In the genomic region with DNA sequence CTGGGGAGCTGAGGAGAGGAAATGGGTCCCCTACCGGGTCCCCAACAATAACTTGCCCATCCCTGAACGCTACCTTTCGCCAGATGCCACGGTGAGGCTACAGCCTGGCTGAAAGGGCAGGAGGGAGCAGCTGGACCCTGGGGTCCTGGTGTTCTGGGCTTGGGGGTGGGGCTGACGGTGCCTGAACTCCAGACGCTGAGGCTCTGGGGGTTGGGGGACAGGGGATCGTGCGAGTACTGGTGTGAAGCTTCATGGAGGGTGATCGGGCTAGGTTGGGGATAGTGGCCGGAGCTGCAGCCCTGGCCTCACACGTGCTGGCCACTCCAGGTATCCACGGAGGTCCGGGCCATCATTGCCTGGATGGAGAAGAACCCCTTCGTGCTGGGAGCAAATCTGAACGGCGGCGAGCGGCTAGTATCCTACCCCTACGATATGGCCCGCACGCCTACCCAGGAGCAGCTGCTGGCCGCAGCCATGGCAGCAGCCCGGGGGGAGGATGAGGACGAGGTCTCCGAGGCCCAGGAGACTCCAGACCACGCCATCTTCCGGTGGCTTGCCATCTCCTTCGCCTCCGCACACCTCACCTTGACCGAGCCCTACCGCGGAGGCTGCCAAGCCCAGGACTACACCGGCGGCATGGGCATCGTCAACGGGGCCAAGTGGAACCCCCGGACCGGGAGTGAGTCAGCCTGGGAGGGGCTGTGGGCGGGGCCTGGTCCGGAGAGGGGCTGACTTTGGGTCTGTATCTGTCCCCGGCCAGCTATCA, we compare ENCODE assay signal across 17 cellular contexts. TPM values are rescaled to one million over a fixed set of nuclear protein-coding genes. Genes with fewer than 3 reads are reported as not detected.
DNase-seq lines count a peak whose midpoint lies in the region; ATAC-seq and TF ChIP-seq lines count a peak whose summit lies in the region.
"Had no signal": no experiment of that assay in that cellular context is flagged by ENCODE, and none has a peak within 500 bp of the region (broad histone marks: within the 10 kb centered on the region; RNA-seq: fewer than 3 reads in every experiment).

No MANE protein-coding gene starts in this region.

- H3K36me3 Mint-ChIP-seq in activated T-helper 1 cell treated with anti-CD3 and anti-CD28 coated beads, Interleukin-12 subunit alpha, Interleukin-12 subunit beta, Interleukin-2, Interleukin-4 antibody, amounts not matched to agents 30 ng/mL and 10 ng/mL and 1 ng/mL, durations not matched to agents 14 hours and 24 hours and 36 hours (ENCODE audit: low read depth), result peaks cover 5% of the 10 kb centered on the region

- peak; percentile 66 for DNase-seq in COLO668 (lab: John Stamatoyannopoulos, UW; ENCODE audit: unreplicated experiment)
- DNase-seq in DMS53 treated with DMSO at 0.1 percent for 48 hours (lab: John Stamatoyannopoulos, UW; ENCODE audit: unreplicated experiment), result peak; percentile 63
- peak; percentile 21 for DNase-seq in NCI-H526 treated with DMSO at 0.1 percent for 48 hours (lab: John Stamatoyannopoulos, UW)
- DNase-seq in left colon, result no peak
- DNase-seq in NCI-H1417 treated with DMSO at 0.1 percent for 48 hours (lab: John Stamatoyannopoulos, UW), result no peak
- DNase-seq in upper lobe of right lung, result no peak
- no peak for DNase-seq in activated T-helper 1 cell treated with anti-CD3 and anti-CD28 coated beads, Interleukin-12 subunit alpha, Interleukin-12 subunit beta, Interleukin-2, Interleukin-4 antibody, amounts not matched to agents 30 ng/mL and 10 ng/mL and 1 ng/mL, durations not matched to agents 14 hours and 24 hours and 36 hours (ENCODE audit: low spot score)
- DNase-seq: activated CD4-positive, alpha-beta T cell treated with anti-CD3 and anti-CD28 coated beads, Interleukin-2, amount 50 U/mL, for 48 hours; NCI-H1048; NCI-H524 treated with DMSO at 0.1 percent for 48 hours; T1000 had no signal

- H3K4me3 ChIP-seq in upper lobe of right lung, result no peak overlapping the region
- H3K4me3 ChIP-seq: BLaER1 treated with 17β-estradiol and CSF1 and Interleukin-3, amounts not matched to agents 10 nM and 100 nM had no signal

- intact Hi-C loops in left colon (cut with DNase I, micrococcal nuclease), result no loop called here
- intact Hi-C loops in upper lobe of right lung (cut with DNase I), result no loop called here
- intact Hi-C loops in activated T-helper 1 cell treated with anti-CD3 and anti-CD28 coated beads, Interleukin-12 subunit alpha, Interleukin-12 subunit beta, Interleukin-2, Interleukin-4 antibody, amounts not matched to agents 30 ng/mL and 10 ng/mL and 1 ng/mL, durations not matched to agents 14 hours and 24 hours and 36 hours (cut with micrococcal nuclease), result no loop called here

- H3K27me3 Mint-ChIP-seq in activated T-helper 1 cell treated with anti-CD3 and anti-CD28 coated beads, Interleukin-12 subunit alpha, Interleukin-12 subunit beta, Interleukin-2, Interleukin-4 antibody, amounts not matched to agents 30 ng/mL and 10 ng/mL and 1 ng/mL, durations not matched to agents 14 hours and 24 hours and 36 hours (ENCODE audit: insufficient read depth), result no peaks in the 10 kb centered on the region
- H3K27me3 Mint-ChIP-seq: dendritic cell treated with granulocyte-macrophage colony-stimulating factor and Interleukin-4, amounts not matched to agents 40 ng/mL and 50 ng/mL, for 4 days; progenitor cell of endocrine pancreas had no signal

- no peaks in the 10 kb centered on the region for H3K9me3 Mint-ChIP-seq in activated T-helper 1 cell treated with anti-CD3 and anti-CD28 coated beads, Interleukin-12 subunit alpha, Interleukin-12 subunit beta, Interleukin-2, Interleukin-4 antibody, amounts not matched to agents 30 ng/mL and 10 ng/mL and 1 ng/mL, durations not matched to agents 14 hours and 24 hours and 36 hours
- H3K9me3 Mint-ChIP-seq: dendritic cell treated with granulocyte-macrophage colony-stimulating factor and Interleukin-4, amounts not matched to agents 40 ng/mL and 50 ng/mL, for 4 days had no signal

- peaks cover 45% of the 10 kb centered on the region for H3K36me3 ChIP-seq in upper lobe of right lung

- H3K27ac Mint-ChIP-seq in activated T-helper 1 cell treated with anti-CD3 and anti-CD28 coated beads, Interleukin-12 subunit alpha, Interleukin-12 subunit beta, Interleukin-2, Interleukin-4 antibody, amounts not matched to agents 30 ng/mL and 10 ng/mL and 1 ng/mL, durations not matched to agents 14 hours and 24 hours and 36 hours, result no peak overlapping the region
- H3K27ac Mint-ChIP-seq: dendritic cell treated with granulocyte-macrophage colony-stimulating factor and Interleukin-4, amounts not matched to agents 40 ng/mL and 50 ng/mL, for 4 days; progenitor cell of endocrine pancreas had no signal

- H3K9me3 ChIP-seq in upper lobe of right lung, result no peaks in the 10 kb centered on the region
- H3K9me3 ChIP-seq: BLaER1 treated with 17β-estradiol and CSF1 and Interleukin-3, amounts not matched to agents 10 nM and 100 nM had no signal

- H3K27ac ChIP-seq in upper lobe of right lung, result no peak overlapping the region

- no peaks in the 10 kb centered on the region for H3K4me1 Mint-ChIP-seq in activated T-helper 1 cell treated with anti-CD3 and anti-CD28 coated beads, Interleukin-12 subunit alpha, Interleukin-12 subunit beta, Interleukin-2, Interleukin-4 antibody, amounts not matched to agents 30 ng/mL and 10 ng/mL and 1 ng/mL, durations not matched to agents 14 hours and 24 hours and 36 hours (ENCODE audit: low read depth)

- TF ChIP-seq CTCF in upper lobe of right lung (IDR thresholded peaks at IDR 0.05), result no peak

- H3K4me3 Mint-ChIP-seq in activated T-helper 1 cell treated with anti-CD3 and anti-CD28 coated beads, Interleukin-12 subunit alpha, Interleukin-12 subunit beta, Interleukin-2, Interleukin-4 antibody, amounts not matched to agents 30 ng/mL and 10 ng/mL and 1 ng/mL, durations not matched to agents 14 hours and 24 hours and 36 hours, result no peak overlapping the region
- H3K4me3 Mint-ChIP-seq: dendritic cell treated with granulocyte-macrophage colony-stimulating factor and Interleukin-4, amounts not matched to agents 40 ng/mL and 50 ng/mL, for 4 days had no signal

- no peaks in the 10 kb centered on the region for H3K27me3 ChIP-seq in upper lobe of right lung
- H3K27me3 ChIP-seq: BLaER1 treated with 17β-estradiol and CSF1 and Interleukin-3, amounts not matched to agents 10 nM and 100 nM had no signal

- peak; percentile 53 for ATAC-seq in left colon
- ATAC-seq in upper lobe of right lung, result no peak
- ATAC-seq in HG02678 (IDR thresholded peaks at IDR 0.05; ENCODE audit: unreplicated experiment), result no peak

- no peaks in the 10 kb centered on the region for H3K4me1 ChIP-seq in upper lobe of right lung

RNA-seq across cellular contexts. Expression of gene AEBP1, which starts 8.3 kb away (rescaled TPM):
- total RNA-seq in left colon, result 10 to 100 TPM; 20.1 to 59.6 TPM
- 272 TPM for total RNA-seq in upper lobe of right lung
- total RNA-seq in activated T-helper 1 cell treated with anti-CD3 and anti-CD28 coated beads, Interleukin-12 subunit alpha, Interleukin-12 subunit beta, Interleukin-2, Interleukin-4 antibody, amounts not matched to agents 30 ng/mL and 10 ng/mL and 1 ng/mL, durations not matched to agents 14 hours and 24 hours and 36 hours, result 17.0 and 17.2 TPM in 2 replicates

RNA-seq across cellular contexts. Expression of gene POLD2, which starts 10.9 kb away (rescaled TPM):
- total RNA-seq in left colon (10 to 100 TPM; 40.5 to 57.0 TPM), upper lobe of right lung (60.2 TPM)
- 234 and 250 TPM in 2 replicates for total RNA-seq in activated T-helper 1 cell treated with anti-CD3 and anti-CD28 coated beads, Interleukin-12 subunit alpha, Interleukin-12 subunit beta, Interleukin-2, Interleukin-4 antibody, amounts not matched to agents 30 ng/mL and 10 ng/mL and 1 ng/mL, durations not matched to agents 14 hours and 24 hours and 36 hours

RNA-seq across cellular contexts. Expression of gene MYL7, which starts 28.7 kb away (rescaled TPM):
- not detected for total RNA-seq in left colon
- 3.1 TPM for total RNA-seq in upper lobe of right lung
- total RNA-seq in activated T-helper 1 cell treated with anti-CD3 and anti-CD28 coated beads, Interleukin-12 subunit alpha, Interleukin-12 subunit beta, Interleukin-2, Interleukin-4 antibody, amounts not matched to agents 30 ng/mL and 10 ng/mL and 1 ng/mL, durations not matched to agents 14 hours and 24 hours and 36 hours, result not detected in 2 replicates
- total RNA-seq: aorta, myocyte had no signal

RNA-seq across cellular contexts. Expression of gene POLM, which starts 30.1 kb away (rescaled TPM):
- total RNA-seq in left colon (10 to 100 TPM; 20.7 to 22.8 TPM), upper lobe of right lung (26.8 TPM)
- total RNA-seq in activated T-helper 1 cell treated with anti-CD3 and anti-CD28 coated beads, Interleukin-12 subunit alpha, Interleukin-12 subunit beta, Interleukin-2, Interleukin-4 antibody, amounts not matched to agents 30 ng/mL and 10 ng/mL and 1 ng/mL, durations not matched to agents 14 hours and 24 hours and 36 hours, result 36.9 and 41.7 TPM in 2 replicates

RNA-seq across cellular contexts. Expression of gene PGAM2, which starts 47.0 kb away (rescaled TPM):
- under 1 TPM; 0.58 to 0.64 TPM for total RNA-seq in left colon
- 1.1 TPM for total RNA-seq in upper lobe of right lung
- 0.42 and 0.78 TPM in 2 replicates for total RNA-seq in activated T-helper 1 cell treated with anti-CD3 and anti-CD28 coated beads, Interleukin-12 subunit alpha, Interleukin-12 subunit beta, Interleukin-2, Interleukin-4 antibody, amounts not matched to agents 30 ng/mL and 10 ng/mL and 1 ng/mL, durations not matched to agents 14 hours and 24 hours and 36 hours

Comparison
In these comparisons a context has a peak if more than half of its experiments do, and no peak if none do; other contexts are left out.
1. DNase-seq: peak in COLO668 (single experiment), DMS53 treated with DMSO at 0.1 percent for 48 hours (single experiment) and NCI-H526 treated with DMSO at 0.1 percent for 48 hours (single experiment); none in left colon (0 of 2), NCI-H1417 treated with DMSO at 0.1 percent for 48 hours (single experiment), upper lobe of right lung (single experiment) and activated T-helper 1 cell treated with anti-CD3 and anti-CD28 coated beads, Interleukin-12 subunit alpha, Interleukin-12 subunit beta, Interleukin-2, Interleukin-4 antibody, amounts not matched to agents 30 ng/mL and 10 ng/mL and 1 ng/mL, durations not matched to agents 14 hours and 24 hours and 36 hours (single experiment).